17 cellular contexts compared by ENCODE assay signal in the genomic region with DNA sequence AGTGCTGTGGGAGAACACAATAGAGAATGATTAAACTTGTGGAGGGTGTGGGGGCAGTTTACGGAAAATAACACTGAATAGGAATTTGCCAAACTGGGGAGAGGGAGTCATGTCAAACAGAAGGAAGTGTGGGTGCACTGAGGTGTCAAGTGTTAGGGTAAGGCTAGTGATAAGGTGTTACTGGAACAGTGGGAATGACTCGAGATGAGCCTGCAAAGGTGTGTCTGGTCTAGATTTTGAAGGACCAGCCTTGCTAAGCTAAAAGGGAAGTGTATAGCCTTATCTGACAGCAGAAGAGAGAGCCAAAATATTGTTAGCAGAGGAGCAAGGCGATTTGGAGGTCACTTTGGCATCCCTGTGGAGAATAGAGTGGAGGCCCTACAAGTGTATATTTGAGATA. TPM values are rescaled to one million over a fixed set of nuclear protein-coding genes. Genes with fewer than 3 reads are reported as not detected.
DNase-seq lines count a peak whose midpoint lies in the region; FAIRE-seq and TF ChIP-seq lines count a peak whose summit lies in the region.
"Had no signal": no experiment of that assay in that cellular context is flagged by ENCODE, and none has a peak within 500 bp of the region (broad histone marks: within the 10 kb centered on the region; RNA-seq: fewer than 3 reads in every experiment).

No MANE protein-coding gene starts in this region.

- H3K27ac Mint-ChIP-seq in activated T-helper 2 cell treated with anti-CD3 and anti-CD28 coated beads, Interferon-gamma antibody, Interleukin-2, Interleukin-4, amounts not matched to agents 10 μg/mL and 5 μg/mL and 100 μg/mL, durations not matched to agents 14 hours and 24 hours and 36 hours = no peak overlapping the region
- H3K27ac Mint-ChIP-seq: CD8-positive, alpha-beta T cell; GM23338 had no signal

- H3K4me2 ChIP-seq in BLaER1 = peak overlapping the region; percentile 12; the same call in 1 of the 2 replicates
- H3K4me2 ChIP-seq in H1 (ENCODE audit: insufficient read depth in 1 of 2, low read depth in 2 of 2, low read length in 2 of 2) = no peak overlapping the region
- H3K4me2 ChIP-seq: GM23338 had no signal

- TF ChIP-seq EP300 in H1 (IDR thresholded peaks at IDR 0.05; ENCODE audit: borderline replicate concordance in 1 of 2, low read depth in 2 of 2, low read length in 2 of 2) = no peak

- H3K9me3 ChIP-seq in BLaER1 (peaks cover 4% of the 10 kb centered on the region; the same call in 1 of the 2 replicates), HEK293 (ENCODE audit: control insufficient read depth, insufficient read depth, low read depth, low read length) (no peaks in the 10 kb centered on the region), H1 (ENCODE audit: insufficient read depth in 2 of 2, low read depth in 1 of 2, low read length in 1 of 2) (peaks cover 0 to 3% of the 10 kb centered on the region in 2 experiments; a peak in 1 of 4 replicates)
- H3K9me3 ChIP-seq: MG63 had no signal

- H2AFZ ChIP-seq in H1 (ENCODE audit: low read length) = no peak overlapping the region
- H2AFZ ChIP-seq: GM23338 had no signal

- H3K4ac ChIP-seq in H1 (replicated peaks; ENCODE audit: insufficient read length, low read depth, low read length) = no peak overlapping the region

- no peak overlapping the region for H2BK120ac ChIP-seq in H1 (replicated peaks; ENCODE audit: low read depth, low read length)

- H3K4me1 ChIP-seq in BLaER1 (peaks cover 39% of the 10 kb centered on the region), HEK293 (ENCODE audit: control insufficient read depth, insufficient read depth, low read length) (peaks cover 18% of the 10 kb centered on the region), H1 (replicated peaks in 1 of 4; ENCODE audit: control insufficient read depth in 3 of 4, insufficient read depth in 4 of 4, low read length in 3 of 4) (peaks cover 0 to 3% (median 0%) of the 10 kb centered on the region in 4 experiments; a peak in 3 of 7 replicates)

- H4K8ac ChIP-seq in H1 (ENCODE audit: extremely low read depth, insufficient read depth, low read length) = no peak overlapping the region

- no peak overlapping the region for H2BK12ac ChIP-seq in H1 (ENCODE audit: low read depth, low read length)

- H3K18ac ChIP-seq in H1 (ENCODE audit: extremely low read depth, low read length) = no peak overlapping the region

- H3K4me3 Mint-ChIP-seq in activated T-helper 2 cell treated with anti-CD3 and anti-CD28 coated beads, Interferon-gamma antibody, Interleukin-2, Interleukin-4, amounts not matched to agents 10 μg/mL and 5 μg/mL and 100 μg/mL, durations not matched to agents 14 hours and 24 hours and 36 hours (ENCODE audit: low read depth) = peak overlapping the region; percentile 5
- H3K4me3 Mint-ChIP-seq: CD8-positive, alpha-beta T cell; GM23338 had no signal

- TF ChIP-seq RAD21 in H1 (IDR thresholded peaks at IDR 0.05 in 1 of 2, conservative IDR thresholded peaks at IDR 0.05 in 1 of 2; ENCODE audit: low read depth in 2 of 2, low read length in 2 of 2) = no peak

- H3K9me3 Mint-ChIP-seq in activated T-helper 2 cell treated with anti-CD3 and anti-CD28 coated beads, Interferon-gamma antibody, Interleukin-2, Interleukin-4, amounts not matched to agents 10 μg/mL and 5 μg/mL and 100 μg/mL, durations not matched to agents 14 hours and 24 hours and 36 hours = no peaks in the 10 kb centered on the region
- H3K9me3 Mint-ChIP-seq: CD8-positive, alpha-beta T cell had no signal

- in situ Hi-C loops in G401 (cut with HindIII; ENCODE audit: low sequenced_read_pairs) = no loop called here

- peaks cover 19% of the 10 kb centered on the region for H3K4me1 Mint-ChIP-seq in activated T-helper 2 cell treated with anti-CD3 and anti-CD28 coated beads, Interferon-gamma antibody, Interleukin-2, Interleukin-4, amounts not matched to agents 10 μg/mL and 5 μg/mL and 100 μg/mL, durations not matched to agents 14 hours and 24 hours and 36 hours (ENCODE audit: low read depth)

- H3K4me3 ChIP-seq in BLaER1 (no peak overlapping the region), HEK293 (ENCODE audit: low read depth, low read length) (no peak overlapping the region), H1 (ENCODE audit: extremely low read depth in 1 of 4, insufficient read depth in 2 of 4, low read depth in 3 of 4, low read length in 4 of 4) (no peak overlapping the region)
- H3K4me3 ChIP-seq: GM23338, MG63 had no signal

- H3K56ac ChIP-seq in H1 (replicated peaks; ENCODE audit: insufficient read length, low read depth, low read length) = no peak overlapping the region

- no peak for TF ChIP-seq POLR2A in H1 (IDR thresholded peaks at IDR 0.05; ENCODE audit: control extremely low read depth in 1 of 2, low read depth in 2 of 2, low read length in 2 of 2)
- TF ChIP-seq POLR2A in H54 (IDR thresholded peaks at IDR 0.05; ENCODE audit: low read depth, low read length) = no peak

- H2AK5ac ChIP-seq in H1 (ENCODE audit: low read depth, low read length) = no peak overlapping the region

- H3K9ac ChIP-seq in BLaER1 (no peak overlapping the region), H1 (replicated peaks in 1 of 4; ENCODE audit: extremely low read depth in 1 of 4, low read depth in 3 of 4, low read length in 3 of 4) (no peak overlapping the region)

- peaks cover 27% of the 10 kb centered on the region for H3K36me3 Mint-ChIP-seq in activated T-helper 2 cell treated with anti-CD3 and anti-CD28 coated beads, Interferon-gamma antibody, Interleukin-2, Interleukin-4, amounts not matched to agents 10 μg/mL and 5 μg/mL and 100 μg/mL, durations not matched to agents 14 hours and 24 hours and 36 hours (ENCODE audit: low read depth)

- H2BK20ac ChIP-seq in H1 (ENCODE audit: low read length) = no peak overlapping the region

- TF ChIP-seq CTCF in HEK293 (tag by site-specific recombination; IDR thresholded peaks at IDR 0.05) (no peak), H1 (IDR thresholded peaks at IDR 0.05; ENCODE audit: control extremely low read depth in 1 of 3, insufficient read depth in 1 of 3, low read depth in 1 of 3, low read length in 3 of 3) (no peak)

- H3K14ac ChIP-seq in H1 (ENCODE audit: insufficient read length) = no peak overlapping the region

- POLR2A ChIA-PET in HEK293 (lab: Yijun Ruan, JAX) = no interaction called here
- POLR2A ChIA-PET in H1 (lab: Charles Lee; ENCODE audit: partially characterized antibody) = interaction anchor here (0.6 to 1.8 kb wide), 4 partner anchors 16 to 203 kb away, joined by 3 to 9 read pairs (median 4); no protein-coding TSS in a partner anchor

- intact Hi-C loops in activated T-helper 2 cell treated with anti-CD3 and anti-CD28 coated beads, Interferon-gamma antibody, Interleukin-2, Interleukin-4, amounts not matched to agents 10 μg/mL and 5 μg/mL and 100 μg/mL, durations not matched to agents 14 hours and 24 hours and 36 hours (cut with micrococcal nuclease) = loop anchor here (5.0 to 10.0 kb wide), 5 partner anchors 64 to 944 kb away; partner anchors contain the start of genes MAPK9, RUFY1 and ZFP62

- no peak overlapping the region for H4K5ac ChIP-seq in H1 (ENCODE audit: insufficient read length, low read depth, low read length)

- H4K20me1 ChIP-seq in BLaER1 = peaks cover 90% of the 10 kb centered on the region
- H4K20me1 ChIP-seq in H1 (replicated peaks in 1 of 2; ENCODE audit: control insufficient read depth in 1 of 2, insufficient read depth in 2 of 2, low read length in 2 of 2) = peaks cover 19 to 30% of the 10 kb centered on the region in 2 experiments

- H3K27me3 ChIP-seq in BLaER1 = no peaks in the 10 kb centered on the region
- no peaks in the 10 kb centered on the region for H3K27me3 ChIP-seq in H1 (replicated peaks in 1 of 4; ENCODE audit: control insufficient read depth in 3 of 4, extremely low read depth in 1 of 4, insufficient read depth in 3 of 4, low read length in 3 of 4)
- H3K27me3 ChIP-seq: MG63 had no signal

- H3K23me2 ChIP-seq in H1 (ENCODE audit: low read depth, low read length) = peaks cover 10% of the 10 kb centered on the region

- no peak overlapping the region for H3K23ac ChIP-seq in H1 (ENCODE audit: insufficient read length)

- H3K27ac ChIP-seq in BLaER1 = no peak overlapping the region
- H3K27ac ChIP-seq in HEK293 (ENCODE audit: extremely low read depth, low read depth, low read length) = no peak overlapping the region
- 0 out of 2 replicates have a peak overlapping the region, but pooled peaks have one; percentile 7 for H3K27ac ChIP-seq in H1 (ENCODE audit: low read depth, low read length)

- CTCF ChIA-PET in HEK293 (lab: Yijun Ruan, JAX) = interaction anchor here (0.6 kb wide), 1 partner anchor 58 kb away, joined by 3 read pairs; no protein-coding TSS in a partner anchor
- CTCF ChIA-PET in H1 (lab: Charles Lee; ENCODE audit: partially characterized antibody) = interaction anchor here (0.7 to 0.9 kb wide), 2 partner anchors 27 to 133 kb away, joined by 3 read pairs; no protein-coding TSS in a partner anchor

- FAIRE-seq in H1 (lab: Jason Lieb, UNC) = no peak
- no peak for FAIRE-seq in H54 (lab: Jason Lieb, UNC)

- DNase-seq in activated T-helper 2 cell treated with anti-CD3 and anti-CD28 coated beads, Interferon-gamma antibody, Interleukin-2, Interleukin-4, amounts not matched to agents 10 μg/mL and 5 μg/mL and 100 μg/mL, durations not matched to agents 14 hours and 24 hours and 36 hours (ENCODE audit: low spot score) = no peak
- DNase-seq in H1 (ENCODE audit: low read depth in 1 of 2, low spot score in 2 of 2) (no peak), A172 (ENCODE audit: low spot score) (no peak), AG20443 (ENCODE audit: low spot score) (no peak), G401 (ENCODE audit: low spot score) (no peak), H54 (ENCODE audit: insufficient read length, low spot score) (no peak)
- DNase-seq: ACHN; CD8-positive, alpha-beta T cell; MG63; NCI-H1092 treated with DMSO at 0.1 percent for 48 hours; NCI-H1694; NCI-H2107; NCI-H2227 treated with DMSO at 0.1 percent for 48 hours; NCI-H524 had no signal

- peaks cover 8% of the 10 kb centered on the region for H3K79me1 ChIP-seq in H1 (ENCODE audit: low read depth, low read length)

- H3K36me3 ChIP-seq in BLaER1 (peaks cover 62% of the 10 kb centered on the region), HEK293 (ENCODE audit: control insufficient read depth in 2 of 2, insufficient read depth in 1 of 2, low read length in 2 of 2) (peaks cover 10 to 29% of the 10 kb centered on the region in 2 experiments; a peak in 2 of 3 replicates), H1 (ENCODE audit: control insufficient read depth in 2 of 4, insufficient read depth in 4 of 4, low read length in 3 of 4) (peaks cover 0 to 34% (median 9%) of the 10 kb centered on the region in 4 experiments; a peak in 4 of 8 replicates)

- no peaks in the 10 kb centered on the region for H3K27me3 Mint-ChIP-seq in activated T-helper 2 cell treated with anti-CD3 and anti-CD28 coated beads, Interferon-gamma antibody, Interleukin-2, Interleukin-4, amounts not matched to agents 10 μg/mL and 5 μg/mL and 100 μg/mL, durations not matched to agents 14 hours and 24 hours and 36 hours (ENCODE audit: low read depth)

- no peak overlapping the region for H2BK5ac ChIP-seq in H1 (ENCODE audit: low read depth, low read length)

- H2BK15ac ChIP-seq in H1 (ENCODE audit: low read length) = no peak overlapping the region

- H4K91ac ChIP-seq in H1 (replicated peaks; ENCODE audit: insufficient read length, low read length) = no peak overlapping the region

- H3K79me2 ChIP-seq in H1 (ENCODE audit: control insufficient read depth in 1 of 2, insufficient read depth in 2 of 2, low read length in 2 of 2) = peaks cover 60 to 86% of the 10 kb centered on the region in 2 experiments

- WGBS in H1 (ENCODE audit: extremely low coverage in 1 of 2, insufficient coverage in 1 of 2, insufficient read length in 1 of 2, insufficient replicate concordance in 2 of 2, low coverage in 1 of 2, low lambda C conversion rate in 2 of 2, missing lambda C conversion rate in 1 of 2), 2 experiments = 84% methylated on average over 3 of the region's 3 CpGs; no CpG with 5 or more reads in 1 of the 2 experiments

RNA-seq across cellular contexts. Expression of gene CNOT6, which starts 4.2 kb away (rescaled TPM):
- total RNA-seq in activated T-helper 2 cell treated with anti-CD3 and anti-CD28 coated beads, Interferon-gamma antibody, Interleukin-2, Interleukin-4, amounts not matched to agents 10 μg/mL and 5 μg/mL and 100 μg/mL, durations not matched to agents 14 hours and 24 hours and 36 hours = 43.2 and 48.9 TPM in 2 replicates
- total RNA-seq in H1 (2021; fragmentation: NEBNext Ultra II Directional; extraction: Animal tissue kit (Norgen Biotek cat#: 25700)) = 45.4 and 48.0 TPM in 2 replicates
- polyA plus RNA-seq in H1 (2011; rRNA removed) = 6.8 and 10.7 TPM in 2 replicates
- polyA plus RNA-seq in H1 (2011; cell fraction: cytosol; rRNA removed) = 11.8 TPM
- 6.3 TPM for polyA plus RNA-seq in H1 (2011; cell fraction: nucleus; rRNA removed)
- polyA plus RNA-seq in H1 (2012, experiment 1 of 2) = 15.7 to 43.5 TPM (median 17.7 TPM) in 4 replicates
- polyA plus RNA-seq in H1 (2012, experiment 2 of 2) = 1.9 TPM
- polyA plus RNA-seq in H1 (2013, experiment 1 of 2) = 16.6 TPM
- 16.5 TPM for polyA plus RNA-seq in H1 (2013, experiment 2 of 2)
- polyA minus RNA-seq in H1 (2011; rRNA and poly(A)+ RNA removed) = 23.1 and 23.4 TPM in 2 replicates
- polyA minus RNA-seq in H1 (2011; cell fraction: cytosol; rRNA and poly(A)+ RNA removed) = 13.9 TPM
- polyA minus RNA-seq in H1 (2011; cell fraction: nucleus; rRNA and poly(A)+ RNA removed) = 15.8 TPM
- 18.4 and 21.2 TPM in 2 replicates for total RNA-seq in A172 (2014; rRNA removed; shearing (Covaris generic))
- 15.5 and 18.0 TPM in 2 replicates for total RNA-seq in G401 (2014; rRNA removed; shearing (Covaris generic))
